In genomic region chr11:131373326-131373725, GRCh38 we compare ENCODE assay signal across 1 cellular context.
TF ChIP-seq lines count a peak whose summit lies in the region.

No MANE protein-coding gene starts in this region.

TF ChIP-seq in WTC11, 78 proteins besides CTCF, POLR2A, EP300 and RAD21 (continued from another document):
- TF ChIP-seq ZNF281 (CRISPR knock-in tag; IDR thresholded peaks at IDR 0.05) = no peak
- TF ChIP-seq CBFB (CRISPR knock-in tag; IDR thresholded peaks at IDR 0.05; ENCODE audit: low read depth) = no peak
- TF ChIP-seq FOXP4 (CRISPR knock-in tag; IDR thresholded peaks at IDR 0.05) = no peak
- no peak for TF ChIP-seq SMAD3 (CRISPR knock-in tag; IDR thresholded peaks at IDR 0.05; ENCODE audit: borderline replicate concordance)
- no peak for TF ChIP-seq ATF1 (CRISPR knock-in tag; IDR thresholded peaks at IDR 0.05)
